In genomic region chr15:59105839-59106238, GRCh38 we compare ENCODE assay signal across 8 cellular contexts. TPM values are rescaled to one million over a fixed set of nuclear protein-coding genes. Genes with fewer than 3 reads are reported as not detected.
DNase-seq lines count a peak whose midpoint lies in the region; ATAC-seq and TF ChIP-seq lines count a peak whose summit lies in the region.

No MANE protein-coding gene starts in this region.

- peaks cover 44% of the 10 kb centered on the region for H3K36me3 Mint-ChIP-seq in activated CD8-positive, alpha-beta T cell treated with anti-CD3 and anti-CD28 coated beads, Interleukin-2, amount 10 ng/mL, durations not matched to agents 7 days and 5 days (ENCODE audit: low read depth)

- H3K9me3 Mint-ChIP-seq in activated CD8-positive, alpha-beta T cell treated with anti-CD3 and anti-CD28 coated beads, Interleukin-2, amount 10 ng/mL, durations not matched to agents 7 days and 5 days (ENCODE audit: insufficient read depth): no peaks in the 10 kb centered on the region

- CTCF ChIA-PET in AG04449 (lab: Yijun Ruan, JAX): interaction anchor here (1.2 to 1.5 kb wide), 2 partner anchors 119 to 126 kb away, joined by 3 to 5 read pairs; partner anchors contain the start of gene RNF111
- CTCF ChIA-PET in activated CD8-positive, alpha-beta T cell treated with anti-CD3 and anti-CD28 coated beads, Interleukin-2, amount 10 ng/mL, durations not matched to agents 7 days and 5 days (lab: Charles Lee): interaction anchor here (0.7 to 1.7 kb wide), 5 partner anchors 32 to 423 kb away, joined by 3 to 6 read pairs (median 5); no protein-coding TSS in a partner anchor

- intact Hi-C loops in left colon (cut with DNase I, micrococcal nuclease): no loop called here

- no peak for ATAC-seq in activated CD8-positive, alpha-beta T cell treated with anti-CD3 and anti-CD28 coated beads, Interleukin-2, amount 10 ng/mL, durations not matched to agents 7 days and 5 days
- ATAC-seq in left colon: peak; percentile 63
- no peak for ATAC-seq in HG02840 (IDR thresholded peaks at IDR 0.05; ENCODE audit: low FRiP score, unreplicated experiment)

- POLR2A ChIA-PET in AG04449 (lab: Yijun Ruan, JAX): no interaction called here
- POLR2A ChIA-PET in activated CD8-positive, alpha-beta T cell treated with anti-CD3 and anti-CD28 coated beads, Interleukin-2, amount 10 ng/mL, durations not matched to agents 7 days and 5 days (lab: Charles Lee): interaction anchor here (0.9 to 2.4 kb wide), 3 partner anchors 11 to 118 kb away, joined by 3 to 12 read pairs (median 3); partner anchors contain the start of gene RNF111

- H3K4me3 Mint-ChIP-seq in activated CD8-positive, alpha-beta T cell treated with anti-CD3 and anti-CD28 coated beads, Interleukin-2, amount 10 ng/mL, durations not matched to agents 7 days and 5 days: peak overlapping the region; percentile 98

- DNase-seq in AG04449 (ENCODE audit: low read depth, low spot score): no peak
- no peak for DNase-seq in HFF-Myc (ENCODE audit: extremely low read depth, low read depth)
- DNase-seq in activated CD8-positive, alpha-beta T cell treated with anti-CD3 and anti-CD28 coated beads, Interleukin-2, amount 10 ng/mL, durations not matched to agents 7 days and 5 days: no peak
- no peak for DNase-seq in left colon
- no peak for DNase-seq in AG08395 (ENCODE audit: low spot score)
- no peak for DNase-seq in NCI-H2029 treated with DMSO at 0.1 percent for 48 hours (lab: John Stamatoyannopoulos, UW)
- DNase-seq in NCI-H748 (lab: John Stamatoyannopoulos, UW; ENCODE audit: unreplicated experiment): no peak

- H3K4me3 ChIP-seq in AG04449 (ENCODE audit: low read depth, low read length): peak overlapping the region; percentile 98
- peak overlapping the region; percentile 67 for H3K4me3 ChIP-seq in HFF-Myc (replicated peaks; ENCODE audit: low read depth, low read length)

- peak overlapping the region; percentile 98 for H3K27ac Mint-ChIP-seq in activated CD8-positive, alpha-beta T cell treated with anti-CD3 and anti-CD28 coated beads, Interleukin-2, amount 10 ng/mL, durations not matched to agents 7 days and 5 days

- TF ChIP-seq CTCF in AG04449 (IDR thresholded peaks at IDR 0.05; ENCODE audit: insufficient read depth, low read length, missing control alignments) (no peak), HFF-Myc (IDR thresholded peaks at IDR 0.05; ENCODE audit: low read depth, low read length, missing control alignments) (no peak)

- H3K27me3 Mint-ChIP-seq in activated CD8-positive, alpha-beta T cell treated with anti-CD3 and anti-CD28 coated beads, Interleukin-2, amount 10 ng/mL, durations not matched to agents 7 days and 5 days (ENCODE audit: low read depth): no peaks in the 10 kb centered on the region

- H3K4me1 Mint-ChIP-seq in activated CD8-positive, alpha-beta T cell treated with anti-CD3 and anti-CD28 coated beads, Interleukin-2, amount 10 ng/mL, durations not matched to agents 7 days and 5 days (ENCODE audit: low read depth): peaks cover 46% of the 10 kb centered on the region

RNA-seq across cellular contexts. Expression of gene CCNB2, which starts 0.9 kb away (rescaled TPM):
- total RNA-seq in activated CD8-positive, alpha-beta T cell treated with anti-CD3 and anti-CD28 coated beads, Interleukin-2, amount 10 ng/mL, durations not matched to agents 7 days and 5 days: 100 to 1,000 TPM; 107 to 112 TPM
- 10 to 100 TPM in 1 of 2 donors, 1 to 10 TPM in 1; 7.6 to 17.6 TPM for total RNA-seq in left colon

Comparison
In these comparisons a context has a peak if more than half of its experiments do, and no peak if none do; other contexts are left out.
1. RNA of gene CCNB2, which starts 0.9 kb away (total RNA-seq): 107 to 112 TPM in activated CD8-positive, alpha-beta T cell treated with anti-CD3 and anti-CD28 coated beads, Interleukin-2, amount 10 ng/mL, durations not matched to agents 7 days and 5 days; 7.6 to 17.6 TPM in left colon; every median in the first group is over 4 times any median in the second.